ENCODE assay signal across 12 cellular contexts in the genomic region with DNA sequence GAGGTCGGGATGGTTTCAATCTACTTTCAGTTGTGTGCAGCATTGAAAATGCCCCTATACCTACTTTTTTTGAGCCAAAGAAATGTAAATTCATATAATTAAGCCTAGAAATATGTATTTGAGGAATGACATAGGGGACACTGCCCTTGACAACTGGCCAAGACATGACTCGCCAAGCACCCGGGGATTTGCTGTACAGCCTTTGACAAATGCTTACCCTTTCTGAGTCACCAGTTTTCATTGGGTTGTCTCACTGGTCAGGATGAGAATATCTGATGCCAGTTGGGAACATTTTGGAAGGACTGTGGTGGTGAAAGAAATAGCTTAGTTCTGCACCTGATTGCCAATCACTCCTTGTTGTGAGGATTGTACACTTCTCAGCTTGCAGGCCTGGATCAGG.
A peak's percentile ranks its signal among the peaks of the same experiment; 100 is the strongest.
DNase-seq lines count a peak whose midpoint lies in the region; ATAC-seq and TF ChIP-seq lines count a peak whose summit lies in the region.
"Had no signal": no experiment of that assay in that cellular context is flagged by ENCODE, and none has a peak within 500 bp of the region (broad histone marks: within the 10 kb centered on the region; RNA-seq: fewer than 3 reads in every experiment).

No MANE protein-coding gene starts in this region.

- H3K36me3 ChIP-seq in IMR-90 (ENCODE audit: control insufficient read depth, insufficient read depth, low read length), result no peaks in the 10 kb centered on the region
- H3K36me3 ChIP-seq in mesenchymal stem cell (ENCODE audit: control insufficient read depth in 1 of 2, insufficient read depth in 2 of 2, low read depth in 1 of 2, low read length in 2 of 2), result no peaks in the 10 kb centered on the region
- H3K36me3 ChIP-seq in prostate gland, result no peaks in the 10 kb centered on the region

- no peak overlapping the region for H3K14ac ChIP-seq in IMR-90 (replicated peaks; ENCODE audit: low read depth, low read length)
- H3K14ac ChIP-seq in mesenchymal stem cell (ENCODE audit: low read length in 2 of 2), result no peak overlapping the region

- H3K18ac ChIP-seq in IMR-90 (ENCODE audit: low read depth, low read length), result no peak overlapping the region
- H3K18ac ChIP-seq in mesenchymal stem cell (ENCODE audit: low read depth in 1 of 2, low read length in 2 of 2), result no peak overlapping the region

- no peak overlapping the region for H4K91ac ChIP-seq in IMR-90 (ENCODE audit: insufficient read depth, low read depth, low read length)
- H4K91ac ChIP-seq in mesenchymal stem cell (ENCODE audit: low read length), result no peak overlapping the region

- no peak overlapping the region for H2BK5ac ChIP-seq in IMR-90 (ENCODE audit: low read depth, low read length, poor library complexity, severe bottlenecking)
- H2BK5ac ChIP-seq in mesenchymal stem cell (ENCODE audit: low read depth, low read length, poor library complexity, severe bottlenecking), result no peak overlapping the region

- H3K4me2 ChIP-seq in IMR-90 (ENCODE audit: low read depth, low read length) (no peak overlapping the region), mesenchymal stem cell (ENCODE audit: low read length, poor library complexity, severe bottlenecking) (no peak overlapping the region)
- H3K4me2 ChIP-seq: KMS-11 had no signal

- ATAC-seq in IMR-90 (ENCODE audit: low read depth), result no peak

- H3K23ac ChIP-seq in IMR-90 (ENCODE audit: low read depth, low read length), result no peak overlapping the region
- no peak overlapping the region for H3K23ac ChIP-seq in mesenchymal stem cell (ENCODE audit: low read length in 2 of 2)

- peaks cover 3% of the 10 kb centered on the region; the same call in 1 of the 2 replicates for H3K4me1 ChIP-seq in IMR-90 (ENCODE audit: control insufficient read depth, insufficient read depth, low read length)
- H3K4me1 ChIP-seq in mesenchymal stem cell (ENCODE audit: control insufficient read depth, insufficient read depth, low read depth, low read length), result peaks cover 4% of the 10 kb centered on the region
- H3K4me1 ChIP-seq in prostate gland (replicated peaks), result no peaks in the 10 kb centered on the region

- H3K27me3 ChIP-seq in IMR-90 (ENCODE audit: control insufficient read depth, insufficient read depth, low read length), result peaks cover 19% of the 10 kb centered on the region
- H3K27me3 ChIP-seq in mesenchymal stem cell (ENCODE audit: control insufficient read depth in 1 of 2, insufficient read depth in 1 of 2, low read length in 2 of 2), result peaks cover 4 to 10% of the 10 kb centered on the region in 2 experiments
- no peaks in the 10 kb centered on the region for H3K27me3 ChIP-seq in prostate gland (replicated peaks; ENCODE audit: insufficient read depth)

- H3K9ac ChIP-seq in IMR-90 (ENCODE audit: low read depth, low read length) (no peak overlapping the region), mesenchymal stem cell (ENCODE audit: low read length) (peak overlapping the region; percentile 69)
- H3K9ac ChIP-seq: KMS-11 had no signal

- no peak overlapping the region for H2AFZ ChIP-seq in IMR-90 (replicated peaks; ENCODE audit: low read length, poor library complexity)
- no peak overlapping the region for H2AFZ ChIP-seq in mesenchymal stem cell (ENCODE audit: low read depth, low read length)

- no TSS peak for BruUV-seq in IMR-90 (replicated peaks; lab: Mats Ljungman, UMichigan)

- dilution Hi-C loops in IMR-90 (cut with HindIII; ENCODE audit: low sequenced_read_pairs, unreplicated experiment), result no loop called here

- POLR2A ChIA-PET in IMR-90 (lab: Charles Lee; ENCODE audit: unreplicated experiment), result no interaction called here

- no peak overlapping the region for H2BK12ac ChIP-seq in mesenchymal stem cell (ENCODE audit: low read length in 2 of 2)

- H2BK20ac ChIP-seq in IMR-90 (ENCODE audit: low read depth, low read length), result no peak overlapping the region

- H3K27ac ChIP-seq in IMR-90 (ENCODE audit: insufficient read depth, low read length), result no peak overlapping the region
- H3K27ac ChIP-seq in mesenchymal stem cell (ENCODE audit: low read length, poor library complexity, severe bottlenecking), result no peak overlapping the region
- H3K27ac ChIP-seq in prostate gland, result no peak overlapping the region
- H3K27ac ChIP-seq: KMS-11 had no signal

- H4K5ac ChIP-seq in IMR-90 (ENCODE audit: low read depth, low read length), result no peak overlapping the region

- no peaks in the 10 kb centered on the region for H4K20me1 ChIP-seq in IMR-90 (ENCODE audit: insufficient read depth, low read length)

- TF ChIP-seq CTCF in IMR-90 (conservative IDR thresholded peaks at IDR 0.05; ENCODE audit: low read depth, low read length), result no peak
- TF ChIP-seq CTCF in cardiac fibroblast (IDR thresholded peaks at IDR 0.05; ENCODE audit: low read depth, low read length), result no peak
- no peak for TF ChIP-seq CTCF in prostate gland (IDR thresholded peaks at IDR 0.05)

- no peaks in the 10 kb centered on the region for H3K9me3 ChIP-seq in IMR-90 (ENCODE audit: control insufficient read depth, insufficient read depth, low read length)
- no peaks in the 10 kb centered on the region for H3K9me3 ChIP-seq in mesenchymal stem cell (ENCODE audit: control insufficient read depth, low read length)
- no peaks in the 10 kb centered on the region for H3K9me3 ChIP-seq in prostate gland

- H4K8ac ChIP-seq in IMR-90 (ENCODE audit: low read depth in 2 of 2, low read length in 2 of 2), result no peak overlapping the region
- no peak overlapping the region for H4K8ac ChIP-seq in mesenchymal stem cell (ENCODE audit: low read length)

- peak; percentile 5 for DNase-seq in ACHN
- peak; percentile 56 for DNase-seq in IMR-90
- peak; percentile 23 to 68 for DNase-seq in cardiac fibroblast (ENCODE audit: low read depth in 2 of 2)
- DNase-seq in mesenchymal stem cell, result peak; percentile 50
- no peak for DNase-seq in T-helper 1 cell
- no peak for DNase-seq in activated CD4-positive, CD25-positive, alpha-beta regulatory T cell treated with anti-CD3 and anti-CD28 coated beads, Interleukin-2, amount 50 U/mL, for 72 hours
- no peak for DNase-seq in stimulated activated CD4-positive, alpha-beta T cell treated with anti-CD3 and anti-CD28 coated beads, Interleukin-2, amount 100 ng/mL, for 48 hours
- no peak for DNase-seq in prostate gland (ENCODE audit: low spot score)
- DNase-seq: activated naive CD4-positive, alpha-beta T cell treated with anti-CD3 and anti-CD28 coated beads for 36 hours; NCI-H2081; retina had no signal

- H2BK15ac ChIP-seq in IMR-90 (ENCODE audit: low read depth, low read length), result no peak overlapping the region
- no peak overlapping the region for H2BK15ac ChIP-seq in mesenchymal stem cell (ENCODE audit: low read depth, poor library complexity, severe bottlenecking)

- peaks cover 4% of the 10 kb centered on the region; the same call in 1 of the 2 replicates for H3K9me1 ChIP-seq in IMR-90 (ENCODE audit: insufficient read depth, low read length)

- H3K56ac ChIP-seq in IMR-90 (ENCODE audit: extremely low read depth, insufficient read depth, low read length), result no peak overlapping the region

- CTCF ChIA-PET in IMR-90 (lab: Yijun Ruan, JAX), result interaction anchor here (0.6 to 1.9 kb wide), 5 partner anchors 68 to 915 kb away, joined by 3 to 14 read pairs (median 6); no protein-coding TSS in a partner anchor

- intact Hi-C loops in IMR-90 (cut with micrococcal nuclease) (loop anchor here (10.0 kb wide), 4 partner anchors 331 to 1201 kb away; a partner anchor contains a TSS), prostate gland (cut with DNase I) (loop anchor here (5.0 to 10.0 kb wide), 5 partner anchors 66 to 909 kb away; no protein-coding TSS in a partner anchor)

- TF ChIP-seq RAD21 in IMR-90 (IDR thresholded peaks at IDR 0.05; ENCODE audit: low read length), result no peak

- no peak overlapping the region for H2AK9ac ChIP-seq in IMR-90 (replicated peaks; ENCODE audit: low read depth, low read length, poor library complexity)

- no peak for TF ChIP-seq POLR2A in IMR-90 (IDR thresholded peaks at IDR 0.05; ENCODE audit: low read depth, low read length)
- no peak for TF ChIP-seq POLR2A in prostate gland (IDR thresholded peaks at IDR 0.05)

- H2BK120ac ChIP-seq in IMR-90 (ENCODE audit: low read depth, low read length), result no peak overlapping the region
- no peak overlapping the region for H2BK120ac ChIP-seq in mesenchymal stem cell (ENCODE audit: low read depth, low read length)

- H3K4me3 ChIP-seq in IMR-90 (ENCODE audit: insufficient read depth, low read depth, low read length) (no peak overlapping the region), cardiac fibroblast (replicated peaks in 1 of 2; ENCODE audit: low read depth in 2 of 2, low read length in 2 of 2) (no peak overlapping the region), mesenchymal stem cell (ENCODE audit: insufficient read depth in 1 of 2, low read depth in 1 of 2, low read length in 2 of 2) (peak overlapping the region in 1 of 2 experiments; percentile 57), prostate gland (no peak overlapping the region)

- no peaks in the 10 kb centered on the region for H3K79me1 ChIP-seq in IMR-90 (ENCODE audit: low read depth in 1 of 2, low read length in 2 of 2)
- H3K79me1 ChIP-seq in mesenchymal stem cell (replicated peaks; ENCODE audit: low read length, poor library complexity, severe bottlenecking), result no peaks in the 10 kb centered on the region

- in situ Hi-C loops in ACHN (cut with HindIII; ENCODE audit: low pct_ligation_motif_present, low pct_unique_long_range_greater_than_20kb, low sequenced_read_pairs), result no loop called here
- in situ Hi-C loops in IMR-90 (cut with MboI; ENCODE audit: low sequenced_read_pairs), result loop anchor here (10.0 to 25.0 kb wide), 4 partner anchors 251 to 911 kb away; no protein-coding TSS in a partner anchor

- 20% methylated on average over 1 of the region's 3 CpGs; no CpG with 5 or more reads in 1 of the 2 experiments for WGBS in IMR-90 (ENCODE audit: extremely low coverage in 2 of 2, insufficient read length in 1 of 2), 2 experiments
- 13% methylated on average over 2 of the region's 3 CpGs for WGBS in mesenchymal stem cell
- 43% methylated on average over 3 of the region's 3 CpGs for WGBS in prostate gland

- H2AK5ac ChIP-seq in IMR-90 (ENCODE audit: low read depth, low read length), result no peak overlapping the region
- no peak overlapping the region for H2AK5ac ChIP-seq in mesenchymal stem cell (ENCODE audit: low read length, severe bottlenecking)

- H3K4ac ChIP-seq in IMR-90 (ENCODE audit: low read depth, low read length), result no peak overlapping the region
- no peak overlapping the region for H3K4ac ChIP-seq in mesenchymal stem cell (ENCODE audit: low read depth in 1 of 2, low read length in 2 of 2)

TF ChIP-seq in IMR-90, 13 proteins besides CTCF, POLR2A, EP300 and RAD21:
- TF ChIP-seq FOS (IDR thresholded peaks at IDR 0.05; ENCODE audit: low read depth, low read length) (peak; percentile 19; the same call in 1 of the 2 replicates), BHLHE40 (IDR thresholded peaks at IDR 0.05; ENCODE audit: low read depth, low read length) (no peak), MAFK (IDR thresholded peaks at IDR 0.05; ENCODE audit: low read depth, low read length) (no peak)

Comparison
In these comparisons a context has a peak if more than half of its experiments do, and no peak if none do; other contexts are left out.
1. DNase-seq: peak in ACHN (single experiment), IMR-90 (single experiment), cardiac fibroblast (2 of 2) and mesenchymal stem cell (single experiment); none in T-helper 1 cell (0 of 5), activated CD4-positive, CD25-positive, alpha-beta regulatory T cell treated with anti-CD3 and anti-CD28 coated beads, Interleukin-2, amount 50 U/mL, for 72 hours (single experiment), stimulated activated CD4-positive, alpha-beta T cell treated with anti-CD3 and anti-CD28 coated beads, Interleukin-2, amount 100 ng/mL, for 48 hours (0 of 2) and prostate gland (single experiment).